ENCODE assay signal across 16 cellular contexts in the genomic region with DNA sequence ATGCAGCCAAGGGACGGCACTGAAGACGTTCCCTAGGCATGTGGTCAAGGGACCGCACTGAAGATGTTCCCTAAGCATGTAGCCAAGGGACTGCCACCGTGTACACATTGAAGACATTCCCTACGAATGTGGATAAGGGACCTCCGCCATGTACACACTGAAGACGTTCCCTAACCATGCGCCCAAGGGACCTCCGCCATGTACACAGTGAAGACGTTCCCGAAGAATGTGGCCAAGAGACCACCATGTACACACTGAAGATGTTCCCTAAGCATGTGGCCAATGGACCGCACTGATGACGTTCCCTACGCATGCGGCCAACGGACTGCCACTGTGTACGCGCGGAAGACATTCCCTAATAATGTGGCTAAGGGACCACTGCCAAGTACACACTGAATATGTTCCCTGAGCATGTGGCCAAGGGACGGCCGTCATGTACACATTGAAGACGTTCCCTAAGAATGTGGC. TPM values are rescaled to one million over a fixed set of nuclear protein-coding genes. Genes with fewer than 3 reads are reported as not detected.
DNase-seq lines count a peak whose midpoint lies in the region; ATAC-seq and TF ChIP-seq lines count a peak whose summit lies in the region.
"Had no signal": no experiment of that assay in that cellular context is flagged by ENCODE, and none has a peak within 500 bp of the region (broad histone marks: within the 10 kb centered on the region; RNA-seq: fewer than 3 reads in every experiment).

No MANE protein-coding gene starts in this region.

- H3K27ac Mint-ChIP-seq in GM23338, result no peak overlapping the region
- H3K27ac Mint-ChIP-seq in WTC11, result no peak overlapping the region; the same call in 1 of the 2 replicates
- H3K27ac Mint-ChIP-seq in nephron progenitor cell, result no peak overlapping the region

- H2BK120ac ChIP-seq in mesendoderm (ENCODE audit: low read depth, low read length), result no peak overlapping the region

- H3K4me1 Mint-ChIP-seq in GM23338 (peaks cover 28% of the 10 kb centered on the region), WTC11 (peaks cover 26% of the 10 kb centered on the region), nephron progenitor cell (peaks cover 16% of the 10 kb centered on the region)

- peaks cover 7% of the 10 kb centered on the region; the same call in 1 of the 2 replicates for H3F3A ChIP-seq in GM23338 (replicated peaks; ENCODE audit: low read depth)

- TF ChIP-seq CTCF in GM23338 (conservative IDR thresholded peaks at IDR 0.05; ENCODE audit: low read depth in 2 of 2) (no peak), WTC11 (IDR thresholded peaks at IDR 0.05) (no peak), upper lobe of right lung (IDR thresholded peaks at IDR 0.05) (no peak), nephron progenitor cell (IDR thresholded peaks at IDR 0.05) (no peak), right lobe of liver (IDR thresholded peaks at IDR 0.05) (no peak)

- no peak overlapping the region for H4K5ac ChIP-seq in mesendoderm (ENCODE audit: low read length)

- no peak overlapping the region for H2AFZ ChIP-seq in GM23338

- no peak overlapping the region for H2BK15ac ChIP-seq in mesendoderm (replicated peaks; ENCODE audit: low read depth)

- H3K4me3 ChIP-seq in GM23338, result no peak overlapping the region
- H3K4me3 ChIP-seq in mesendoderm (ENCODE audit: low read length), result no peak overlapping the region
- H3K4me3 ChIP-seq in upper lobe of right lung, result no peak overlapping the region
- no peak overlapping the region for H3K4me3 ChIP-seq in right lobe of liver
- H3K4me3 ChIP-seq: BLaER1 treated with 17β-estradiol and CSF1 and Interleukin-3, amounts not matched to agents 10 nM and 100 nM; GM12878 had no signal

- ATAC-seq in GM23338 (no peak), WTC11 (no peak), upper lobe of right lung (no peak), right lobe of liver (no peak)
- ATAC-seq: GM12878 had no signal

- WGBS in mesendoderm (ENCODE audit: extremely low coverage, insufficient coverage, low lambda C conversion rate), result no CpG with 5 or more reads among the region's 22 CpGs
- 96% methylated on average over 19 of the region's 22 CpGs for WGBS in right lobe of liver (ENCODE audit: insufficient coverage, low coverage, low lambda C conversion rate, missing lambda C conversion rate)

- no peak overlapping the region for H2BK5ac ChIP-seq in mesendoderm (ENCODE audit: low read length)

- H3K36me3 Mint-ChIP-seq in GM23338 (ENCODE audit: low read depth) (peaks cover 56% of the 10 kb centered on the region), WTC11 (peaks cover 31% of the 10 kb centered on the region), nephron progenitor cell (ENCODE audit: low read depth) (peaks cover 47% of the 10 kb centered on the region)

- no peak overlapping the region for H3K4ac ChIP-seq in mesendoderm (ENCODE audit: low read depth, low read length)

- H3K4me2 ChIP-seq in GM23338 (no peak overlapping the region), mesendoderm (ENCODE audit: low read length) (no peak overlapping the region)
- H3K4me2 ChIP-seq: KMS-11 had no signal

- no peak overlapping the region for H3K18ac ChIP-seq in mesendoderm (ENCODE audit: low read length)

- no peaks in the 10 kb centered on the region for H3K27me3 ChIP-seq in GM23338 (ENCODE audit: insufficient read depth)
- H3K27me3 ChIP-seq in mesendoderm (ENCODE audit: insufficient read depth, low read length, poor library complexity), result no peaks in the 10 kb centered on the region
- no peaks in the 10 kb centered on the region for H3K27me3 ChIP-seq in upper lobe of right lung
- H3K27me3 ChIP-seq in right lobe of liver, result no peaks in the 10 kb centered on the region
- H3K27me3 ChIP-seq: BLaER1 treated with 17β-estradiol and CSF1 and Interleukin-3, amounts not matched to agents 10 nM and 100 nM had no signal

- H3K9me3 Mint-ChIP-seq in GM23338 (peaks cover 28% of the 10 kb centered on the region), WTC11 (peaks cover 19% of the 10 kb centered on the region), nephron progenitor cell (peaks cover 23% of the 10 kb centered on the region)

- no peak overlapping the region for H3K9ac ChIP-seq in mesendoderm (ENCODE audit: low read length)
- H3K9ac ChIP-seq: BLaER1 treated with 17β-estradiol and CSF1 and Interleukin-3, amounts not matched to agents 10 nM and 100 nM; KMS-11 had no signal

- H3K9me2 ChIP-seq in GM23338 (ENCODE audit: insufficient read depth), result no peaks in the 10 kb centered on the region

- H3K4me3 Mint-ChIP-seq in GM23338 (no peak overlapping the region), WTC11 (no peak overlapping the region), nephron progenitor cell (no peak overlapping the region)
- H3K4me3 Mint-ChIP-seq: CD4-positive, CD25-positive, alpha-beta regulatory T cell had no signal

- CTCF ChIA-PET in WTC11 (lab: Charles Lee), result no interaction called here

- H3K79me2 ChIP-seq in GM23338 (replicated peaks; ENCODE audit: insufficient read depth) (peaks cover 84% of the 10 kb centered on the region), mesendoderm (ENCODE audit: control insufficient read depth, insufficient read depth, low read length) (peaks cover 3% of the 10 kb centered on the region)

- intact Hi-C loops in upper lobe of right lung (cut with DNase I), result no loop called here
- intact Hi-C loops in right lobe of liver (cut with DNase I), result no loop called here

- no peak overlapping the region for H3K56ac ChIP-seq in mesendoderm (ENCODE audit: low read length)

- no peak overlapping the region for H4K8ac ChIP-seq in mesendoderm (ENCODE audit: low read depth, low read length)

- no peaks in the 10 kb centered on the region for H3K9me3 ChIP-seq in upper lobe of right lung
- H3K9me3 ChIP-seq in right lobe of liver, result no peaks in the 10 kb centered on the region
- H3K9me3 ChIP-seq: HAP-1 had no signal

- peaks cover 18% of the 10 kb centered on the region for H3K4me1 ChIP-seq in GM23338 (ENCODE audit: insufficient read depth)
- no peaks in the 10 kb centered on the region for H3K4me1 ChIP-seq in mesendoderm (ENCODE audit: control insufficient read depth, low read depth, low read length)
- no peaks in the 10 kb centered on the region for H3K4me1 ChIP-seq in upper lobe of right lung
- no peaks in the 10 kb centered on the region for H3K4me1 ChIP-seq in right lobe of liver

- peaks cover 23% of the 10 kb centered on the region for H3K27me3 Mint-ChIP-seq in GM23338 (ENCODE audit: insufficient read depth, low read depth, poor library complexity)
- H3K27me3 Mint-ChIP-seq in WTC11 (ENCODE audit: low read depth), result no peaks in the 10 kb centered on the region
- no peaks in the 10 kb centered on the region for H3K27me3 Mint-ChIP-seq in nephron progenitor cell (ENCODE audit: low read depth, poor library complexity)
- H3K27me3 Mint-ChIP-seq: CD4-positive, CD25-positive, alpha-beta regulatory T cell had no signal

- no peak for DNase-seq in GM23338 (ENCODE audit: low spot score)
- no peak for DNase-seq in WTC11 (ENCODE audit: low spot score)
- no peak for DNase-seq in mesendoderm
- peak; percentile 20 for DNase-seq in upper lobe of right lung
- DNase-seq in nephron progenitor cell, result no peak
- no peak for DNase-seq in right lobe of liver
- no peak for DNase-seq in NCI-H128 (lab: John Stamatoyannopoulos, UW; ENCODE audit: unreplicated experiment)
- DNase-seq: 8988T; ACHN; CD4-positive, CD25-positive, alpha-beta regulatory T cell; DMS79; GOT3 had no signal

- peak overlapping the region; percentile 65 for H2AK5ac ChIP-seq in mesendoderm (ENCODE audit: low read length)

- TF ChIP-seq POLR2A in right lobe of liver (IDR thresholded peaks at IDR 0.05), result no peak

- no peak overlapping the region for H3K23ac ChIP-seq in mesendoderm (ENCODE audit: low read length)

- H3K36me3 ChIP-seq in GM23338 (ENCODE audit: insufficient read depth) (no peaks in the 10 kb centered on the region), mesendoderm (ENCODE audit: control insufficient read depth, insufficient read depth, low read length) (no peaks in the 10 kb centered on the region), upper lobe of right lung (no peaks in the 10 kb centered on the region), right lobe of liver (no peaks in the 10 kb centered on the region)
- H3K36me3 ChIP-seq: HAP-1 had no signal

- H4K20me1 ChIP-seq in GM23338 (replicated peaks; ENCODE audit: insufficient read depth), result no peaks in the 10 kb centered on the region

- POLR2A ChIA-PET in WTC11 (lab: Charles Lee), result no interaction called here

- peaks cover 19% of the 10 kb centered on the region for H3K79me1 ChIP-seq in mesendoderm (ENCODE audit: low read length)

- H3K27ac ChIP-seq in GM23338 (ENCODE audit: low read depth) (peak overlapping the region; percentile 85; the same call in 1 of the 2 replicates), mesendoderm (ENCODE audit: low read depth, low read length) (no peak overlapping the region), upper lobe of right lung (no peak overlapping the region), right lobe of liver (no peak overlapping the region)
- H3K27ac ChIP-seq: KMS-11 had no signal

TF ChIP-seq in WTC11, 78 proteins besides CTCF, POLR2A, EP300 and RAD21 (continues in another document):
- TF ChIP-seq CBFB (CRISPR knock-in tag; IDR thresholded peaks at IDR 0.05; ENCODE audit: low read depth) (no peak), KAT7 (CRISPR knock-in tag; IDR thresholded peaks at IDR 0.05; ENCODE audit: borderline replicate concordance) (no peak), ZNF396 (CRISPR knock-in tag; IDR thresholded peaks at IDR 0.05; ENCODE audit: borderline replicate concordance) (no peak), NR1H2 (CRISPR knock-in tag; IDR thresholded peaks at IDR 0.05) (no peak)

RNA-seq across cellular contexts. Expression of a gene that starts 48.4 kb away (rescaled TPM):
- total RNA-seq in GM23338 (2014; rRNA removed; shearing (Covaris generic)), result 18.5 and 33.9 TPM in 2 replicates
- polyA plus RNA-seq in GM23338 (2016; fragmentation: Nextera tagmentation; extraction: Ambion mirVana), result 43.0 and 44.3 TPM in 2 replicates
- total RNA-seq in WTC11 (2021), result 28.2 to 34.3 TPM (median 33.4 TPM) in 3 replicates
- 15.7 TPM for polyA plus RNA-seq in mesendoderm (2013, experiment 1 of 2)
- 15.1 TPM for polyA plus RNA-seq in mesendoderm (2013, experiment 2 of 2)
- 34.8 TPM for total RNA-seq in upper lobe of right lung
- total RNA-seq in right lobe of liver, result 10 to 100 TPM; 15.6 to 34.5 (median 29.0) TPM

RNA-seq across cellular contexts. Expression of a gene that starts 48.4 kb away (rescaled TPM):
- 43.8 and 45.0 TPM in 2 replicates for total RNA-seq in GM23338 (2014; rRNA removed; shearing (Covaris generic))
- polyA plus RNA-seq in GM23338 (2016; fragmentation: Nextera tagmentation; extraction: Ambion mirVana), result 16.1 and 16.4 TPM in 2 replicates
- total RNA-seq in WTC11 (2021), result 45.1 to 49.2 TPM (median 47.3 TPM) in 3 replicates
- polyA plus RNA-seq in mesendoderm (2013, experiment 1 of 2), result 19.3 TPM
- polyA plus RNA-seq in mesendoderm (2013, experiment 2 of 2), result 17.8 TPM
- 40.0 TPM for total RNA-seq in upper lobe of right lung
- total RNA-seq in right lobe of liver, result 10 to 100 TPM; 21.7 to 44.6 (median 36.9) TPM
